In genomic region chr10:86522385-86522855, GRCh38 we compare ENCODE assay signal across 8 cellular contexts. TPM values are rescaled to one million over a fixed set of nuclear protein-coding genes. Genes with fewer than 3 reads are reported as not detected.
DNase-seq lines count a peak whose midpoint lies in the region; ATAC-seq, FAIRE-seq and TF ChIP-seq lines count a peak whose summit lies in the region.

No MANE protein-coding gene starts in this region.

- TF ChIP-seq CTCF in cardiac muscle cell (IDR thresholded peaks at IDR 0.05; ENCODE audit: low read depth, low read length) (no peak), VCaP (conservative IDR thresholded peaks at IDR 0.05) (no peak), glutamatergic neuron (IDR thresholded peaks at IDR 0.05; ENCODE audit: partially characterized antibody, unreplicated experiment) (no peak)

- H3K27ac ChIP-seq in cardiac muscle cell, result peak overlapping the region; percentile 79
- peak overlapping the region; percentile 96 for H3K27ac ChIP-seq in VCaP
- H3K27ac ChIP-seq in small intestine (ENCODE audit: low read depth in 1 of 2, low read length in 1 of 2), result peak overlapping the region; percentile 75 to 76

- H3K4me1 Mint-ChIP-seq in glutamatergic neuron (ENCODE audit: low read depth, unreplicated experiment), result peaks cover 34% of the 10 kb centered on the region

- peaks cover 2% of the 10 kb centered on the region for H3K27me3 Mint-ChIP-seq in glutamatergic neuron (ENCODE audit: unreplicated experiment)

- no peak for ATAC-seq in left ventricle myocardium superior

- no peaks in the 10 kb centered on the region for H3K36me3 Mint-ChIP-seq in glutamatergic neuron (ENCODE audit: unreplicated experiment)

- no peaks in the 10 kb centered on the region for H3K27me3 ChIP-seq in cardiac muscle cell
- no peaks in the 10 kb centered on the region for H3K27me3 ChIP-seq in small intestine (ENCODE audit: control insufficient read depth in 2 of 2, insufficient read depth in 2 of 2, low read length in 2 of 2)

- H3K27ac Mint-ChIP-seq in glutamatergic neuron (ENCODE audit: unreplicated experiment), result peak overlapping the region; percentile 41

- 6 to 13% (median 10%) methylated on average over 13 of the region's 13 CpGs for WGBS in small intestine, 3 donors

- no peak for DNase-seq in cardiac muscle cell (ENCODE audit: low read depth in 1 of 2, low spot score in 1 of 2)
- no peak for DNase-seq in left ventricle myocardium superior
- DNase-seq in glutamatergic neuron, result no peak
- peak; percentile 16 for DNase-seq in small intestine
- no peak for DNase-seq in NCI-H2107 (lab: John Stamatoyannopoulos, UW)
- DNase-seq in NCI-H524 treated with DMSO at 0.1 percent for 48 hours (lab: John Stamatoyannopoulos, UW), result no peak
- no peak for DNase-seq in NCI-H1694 treated with DMSO at 0.1 percent for 48 hours (lab: John Stamatoyannopoulos, UW)

- no peak for FAIRE-seq in small intestine (lab: Jason Lieb, UNC)

- H3K4me1 ChIP-seq in cardiac muscle cell (ENCODE audit: low read depth) (peaks cover 26% of the 10 kb centered on the region), small intestine (ENCODE audit: control insufficient read depth in 2 of 2, insufficient read depth in 1 of 2, low read depth in 1 of 2, low read length in 1 of 2) (peaks cover 0 to 2% of the 10 kb centered on the region in 2 donors)

- peak overlapping the region; percentile 86 for H3K4me3 Mint-ChIP-seq in glutamatergic neuron (ENCODE audit: unreplicated experiment)

- H3K36me3 ChIP-seq in cardiac muscle cell, result peaks cover 5% of the 10 kb centered on the region
- H3K36me3 ChIP-seq in small intestine (ENCODE audit: control insufficient read depth in 2 of 2, insufficient read depth in 2 of 2, low read length in 2 of 2), result no peaks in the 10 kb centered on the region

- peaks cover 7% of the 10 kb centered on the region for H3K9me3 Mint-ChIP-seq in glutamatergic neuron (ENCODE audit: unreplicated experiment)

- intact Hi-C loops in left ventricle myocardium superior (cut with micrococcal nuclease), result no loop called here

- H3K4me3 ChIP-seq in cardiac muscle cell (peak overlapping the region; percentile 77), small intestine (ENCODE audit: low read depth in 1 of 2, low read length in 2 of 2) (peak overlapping the region; percentile 80 to 95)

- H3K9me3 ChIP-seq in cardiac muscle cell (ENCODE audit: low read depth) (no peaks in the 10 kb centered on the region), small intestine (ENCODE audit: control insufficient read depth, low read depth) (no peaks in the 10 kb centered on the region)

RNA-seq across cellular contexts. Expression of gene WAPL, which starts 0.8 kb away (rescaled TPM):
- total RNA-seq in cardiac muscle cell (19.9 and 27.9 TPM in 2 replicates), left ventricle myocardium superior (22.2 TPM), glutamatergic neuron (ENCODE audit: unreplicated experiment) (33.4 TPM)
- polyA plus RNA-seq in cardiac muscle cell (15.2 and 22.9 TPM in 2 replicates), small intestine (10 to 100 TPM; 15.7 to 18.6 (median 18.2) TPM)
